Comparison of ENCODE assay signal across 12 cellular contexts in genomic region chr16:89009343-89010209, GRCh38. TPM values are rescaled to one million over a fixed set of nuclear protein-coding genes. Genes with fewer than 3 reads are reported as not detected.
DNase-seq lines count a peak whose midpoint lies in the region; ATAC-seq, FAIRE-seq and TF ChIP-seq lines count a peak whose summit lies in the region.
"Had no signal": no experiment of that assay in that cellular context is flagged by ENCODE, and none has a peak within 500 bp of the region (broad histone marks: within the 10 kb centered on the region; RNA-seq: fewer than 3 reads in every experiment).

No MANE protein-coding gene starts in this region.

- DNase-seq in Caki2 (ENCODE audit: low read depth) = peak; percentile 40
- DNase-seq in LoVo (ENCODE audit: low spot score) = peak; percentile 17
- peak in 3 of 4 experiments; percentile 68 to 77 (median 71) for DNase-seq in K562 (ENCODE audit: extremely low read depth in 1 of 4, low spot score in 3 of 4)
- DNase-seq in mesendoderm = peak; percentile 47
- DNase-seq: NK-92 treated with Interleukin-12 subunit alpha and Interleukin-12 subunit beta, amount 100 ng/mL, for 24 hours; testis had no signal

- no peak for TF ChIP-seq EP300 in K562 (IDR thresholded peaks at IDR 0.05; ENCODE audit: low read length)

- no TSS peak for BruUV-seq in K562 (replicated peaks; lab: Mats Ljungman, UMichigan)

- no peak overlapping the region for H3K27ac Mint-ChIP-seq in stimulated activated memory B cell treated with anti-CD40 and anti-IgM and Interleukin-4, amounts not matched to agents 10 μg/mL and 1 μg/mL and 100 μg/mL, for 72 hours

- intact Hi-C loops in K562 (cut with micrococcal nuclease) = loop anchor here (10.0 kb wide), 1 partner anchor 195 kb away; the partner anchor contains the start of gene APRT

- no peak overlapping the region for H4K8ac ChIP-seq in mesendoderm (ENCODE audit: low read depth, low read length)

- H3K4me3 ChIP-seq in K562 (no peak overlapping the region), mesendoderm (ENCODE audit: low read length) (no peak overlapping the region)
- H3K4me3 ChIP-seq: coronary artery, testis had no signal

- no peak overlapping the region for H3K27ac ChIP-seq in K562 (ENCODE audit: extremely low read depth, low read depth, low read length)
- H3K27ac ChIP-seq in mesendoderm (ENCODE audit: low read depth, low read length) = no peak overlapping the region
- H3K27ac ChIP-seq: coronary artery, testis had no signal

- peaks cover 10% of the 10 kb centered on the region for H4K20me1 ChIP-seq in K562 (replicated peaks; ENCODE audit: control insufficient read depth, insufficient read depth, low read length)

- H3K23ac ChIP-seq in mesendoderm (ENCODE audit: low read length) = no peak overlapping the region

- no peak overlapping the region for H3K4ac ChIP-seq in mesendoderm (ENCODE audit: low read depth, low read length)

- H3K4me1 Mint-ChIP-seq in stimulated activated memory B cell treated with anti-CD40 and anti-IgM and Interleukin-4, amounts not matched to agents 10 μg/mL and 1 μg/mL and 100 μg/mL, for 72 hours = peaks cover 33% of the 10 kb centered on the region

- H2AK5ac ChIP-seq in mesendoderm (ENCODE audit: low read length) = no peak overlapping the region

- H3K9me3 ChIP-seq in K562 (replicated peaks; ENCODE audit: control insufficient read depth, insufficient read depth, low read depth, low read length) = no peaks in the 10 kb centered on the region
- H3K9me3 ChIP-seq: testis had no signal

- no peak overlapping the region for H3K56ac ChIP-seq in mesendoderm (ENCODE audit: low read length)

- POLR2A ChIA-PET in K562 (lab: Yijun Ruan, JAX) = interaction anchor here (0.6 kb wide), 1 partner anchor 37 kb away, joined by 3 read pairs; no protein-coding TSS in a partner anchor

- peaks cover 12% of the 10 kb centered on the region for H3K9me3 Mint-ChIP-seq in stimulated activated memory B cell treated with anti-CD40 and anti-IgM and Interleukin-4, amounts not matched to agents 10 μg/mL and 1 μg/mL and 100 μg/mL, for 72 hours

- in situ Hi-C loops in Caki2 (cut with HindIII; ENCODE audit: low pct_unique_long_range_greater_than_20kb, low sequenced_read_pairs) (no loop called here), K562 (cut with MboI) (no loop called here)

- peaks cover 0 to 16% of the 10 kb centered on the region in 2 experiments; a peak in 3 of 5 replicates for H3K27me3 ChIP-seq in K562 (ENCODE audit: control insufficient read depth in 2 of 2, insufficient read depth in 2 of 2, low read length in 2 of 2)
- no peaks in the 10 kb centered on the region for H3K27me3 ChIP-seq in mesendoderm (ENCODE audit: insufficient read depth, low read length, poor library complexity)
- H3K27me3 ChIP-seq: testis had no signal

- CTCF ChIA-PET in K562 (lab: Yijun Ruan, JAX; ENCODE audit: low intra/inter-chr PET ratio) = no interaction called here

- H3K18ac ChIP-seq in mesendoderm (ENCODE audit: low read length) = no peak overlapping the region

- H2AFZ ChIP-seq in K562 (ENCODE audit: low read depth, low read length) = no peak overlapping the region

- TF ChIP-seq CTCF in K562 (IDR thresholded peaks at IDR 0.05 in 2 of 3, conservative IDR thresholded peaks at IDR 0.05 in 1 of 3; ENCODE audit: insufficient read depth in 2 of 3, low read depth in 1 of 3, low read length in 3 of 3) = no peak

- no peaks in the 10 kb centered on the region for H3K36me3 Mint-ChIP-seq in stimulated activated memory B cell treated with anti-CD40 and anti-IgM and Interleukin-4, amounts not matched to agents 10 μg/mL and 1 μg/mL and 100 μg/mL, for 72 hours

- peaks cover 65% of the 10 kb centered on the region for H3K27me3 Mint-ChIP-seq in stimulated activated memory B cell treated with anti-CD40 and anti-IgM and Interleukin-4, amounts not matched to agents 10 μg/mL and 1 μg/mL and 100 μg/mL, for 72 hours

- no peak for TF ChIP-seq POLR2A in K562 (conservative IDR thresholded peaks at IDR 0.05)

- no peak overlapping the region for H4K5ac ChIP-seq in mesendoderm (ENCODE audit: low read length)

- H3K9ac ChIP-seq in K562 (ENCODE audit: insufficient read depth in 1 of 2, low read depth in 2 of 2, low read length in 2 of 2) = no peak overlapping the region
- H3K9ac ChIP-seq in mesendoderm (ENCODE audit: low read length) = no peak overlapping the region

- peak; percentile 78 for FAIRE-seq in K562 (lab: Jason Lieb, UNC)

- no peak overlapping the region for H2BK15ac ChIP-seq in mesendoderm (replicated peaks; ENCODE audit: low read depth)

- no peaks in the 10 kb centered on the region for H3K36me3 ChIP-seq in K562 (ENCODE audit: control insufficient read depth, insufficient read depth, low read length)
- no peaks in the 10 kb centered on the region for H3K36me3 ChIP-seq in mesendoderm (ENCODE audit: control insufficient read depth, insufficient read depth, low read length)

- H3K79me2 ChIP-seq in K562 (ENCODE audit: control insufficient read depth, insufficient read depth, low read length) = no peaks in the 10 kb centered on the region; the same call in 2 of the 3 replicates
- H3K79me2 ChIP-seq in mesendoderm (ENCODE audit: control insufficient read depth, insufficient read depth, low read length) = no peaks in the 10 kb centered on the region

- no peak overlapping the region for H2BK120ac ChIP-seq in mesendoderm (ENCODE audit: low read depth, low read length)

- ATAC-seq in K562 = peak; percentile 55
- no peak for ATAC-seq in GM21737 (IDR thresholded peaks at IDR 0.05; ENCODE audit: unreplicated experiment)
- ATAC-seq in stimulated activated memory B cell treated with anti-CD40 and anti-IgM and Interleukin-4, amounts not matched to agents 10 μg/mL and 1 μg/mL and 100 μg/mL, for 72 hours = no peak
- no peak for ATAC-seq in GM18517 (IDR thresholded peaks at IDR 0.05; ENCODE audit: unreplicated experiment)
- no peak for ATAC-seq in GM21723 (IDR thresholded peaks at IDR 0.05; ENCODE audit: unreplicated experiment)

- peaks cover 3% of the 10 kb centered on the region for H3K9me1 ChIP-seq in K562 (ENCODE audit: control insufficient read depth, insufficient read depth, low read length)

- no peak overlapping the region for H3K4me3 Mint-ChIP-seq in stimulated activated memory B cell treated with anti-CD40 and anti-IgM and Interleukin-4, amounts not matched to agents 10 μg/mL and 1 μg/mL and 100 μg/mL, for 72 hours

- no peak overlapping the region for H3K4me2 ChIP-seq in K562 (ENCODE audit: insufficient read depth, low read length)
- H3K4me2 ChIP-seq in mesendoderm (ENCODE audit: low read length) = no peak overlapping the region

- 8% methylated on average over 16 of the region's 17 CpGs for WGBS in K562 (ENCODE audit: insufficient coverage, low coverage, missing lambda C conversion rate)
- no CpG with 5 or more reads among the region's 17 CpGs for WGBS in mesendoderm (ENCODE audit: extremely low coverage, insufficient coverage, low lambda C conversion rate)

- no peaks in the 10 kb centered on the region for H3K79me1 ChIP-seq in mesendoderm (ENCODE audit: low read length)

- H2BK5ac ChIP-seq in mesendoderm (ENCODE audit: low read length) = no peak overlapping the region

- TF ChIP-seq RAD21 in K562 (CRISPR knock-in tag; conservative IDR thresholded peaks at IDR 0.05 in 1 of 2, IDR thresholded peaks at IDR 0.05 in 1 of 2) = 0 out of 4 replicates have a peak, but pooled peaks of 1 of the 2 experiments have one; percentile 8

- H3K4me1 ChIP-seq in K562 (replicated peaks in 1 of 2; ENCODE audit: control insufficient read depth in 2 of 2, insufficient read depth in 2 of 2, low read length in 2 of 2) = peaks cover 2 to 38% of the 10 kb centered on the region in 2 experiments; a peak in 4 of 5 replicates
- no peaks in the 10 kb centered on the region for H3K4me1 ChIP-seq in mesendoderm (ENCODE audit: control insufficient read depth, low read depth, low read length)
- H3K4me1 ChIP-seq: testis had no signal

TF ChIP-seq in K562, 482 proteins besides CTCF, POLR2A, EP300 and RAD21 (continues in another document):
- TF ChIP-seq MCM3 (IDR thresholded peaks at IDR 0.05) (no peak), ZNF24 (IDR thresholded peaks at IDR 0.05) (no peak)

RNA-seq across cellular contexts. Expression of gene CBFA2T3, which starts 32.6 kb away (rescaled TPM):
- 0.27 TPM in 1 of 2 replicates, not detected in the other for total RNA-seq in Caki2 (2014; rRNA removed; shearing (Covaris generic); ENCODE audit: low replicate concordance)
- 73.4 and 198 TPM in 2 replicates for total RNA-seq in K562 (2011; cell fraction: chromatin; rRNA removed; ENCODE audit: low replicate concordance)
- total RNA-seq in K562 (2011; cell fraction: nucleolus; rRNA removed) = 67.4 and 69.3 TPM in 2 replicates
- 45.3 and 67.3 TPM in 2 replicates for total RNA-seq in K562 (2011; cell fraction: nucleoplasm; rRNA removed)
- total RNA-seq in K562 (2014; rRNA removed) (13.5 and 20.8 TPM in 2 replicates), K562 (2014; rRNA removed; fragmentation: Illumina TruSeq; extraction: Trizol) (3.9 and 5.9 TPM in 2 replicates), K562 (2015; rRNA removed; fragmentation: Illumina TruSeq; extraction: Trizol) (6.7 and 7.8 TPM in 2 replicates), K562 (2021) (114 and 145 TPM in 2 replicates)
- polyA plus RNA-seq in K562 (2011; rRNA removed) (6.4 and 11.3 TPM in 2 replicates), K562 (2014; fragmentation: Illumina TruSeq; extraction: Trizol) (24.2 and 46.3 TPM in 2 replicates), K562 (2014; fragmentation: Nextera tagmentation; extraction: Ambion mirVana) (1 to 10 TPM; 2.3 to 2.7 TPM), K562 (2014; rRNA removed) (34.3 and 35.3 TPM in 2 replicates)
- polyA plus RNA-seq in K562 (2011; cell fraction: cytosol; rRNA removed) = 5.6 and 15.0 TPM in 2 replicates
- 67.2 and 126 TPM in 2 replicates for polyA plus RNA-seq in K562 (2011; cell fraction: nucleus; rRNA removed)
- 55.0 and 86.5 TPM in 2 replicates for polyA plus RNA-seq in K562 (2012)
- 9.5 and 9.7 TPM in 2 replicates for polyA minus RNA-seq in K562 (2011; rRNA and poly(A)+ RNA removed)
- polyA minus RNA-seq in K562 (2011; cell fraction: cytosol; rRNA and poly(A)+ RNA removed) = 32.1 and 46.1 TPM in 2 replicates
- 21.1 and 34.5 TPM in 2 replicates for polyA minus RNA-seq in K562 (2011; cell fraction: nucleus; rRNA and poly(A)+ RNA removed)
- polyA plus RNA-seq in mesendoderm (2013, experiment 1 of 2) = 0.20 TPM
- polyA plus RNA-seq in mesendoderm (2013, experiment 2 of 2) = 0.21 TPM
- total RNA-seq: Daoy had no signal

Comparison
In these comparisons a context has a peak if more than half of its experiments do, and no peak if none do; other contexts are left out.
1. DNase-seq: peak in every context shown above with its lines; median percentile 71 in K562; 47 in mesendoderm; 40 in Caki2; 17 in LoVo.